9 cellular contexts compared by ENCODE assay signal in genomic region chr17:44759096-44759915, GRCh38. TPM values are rescaled to one million over a fixed set of nuclear protein-coding genes. Genes with fewer than 3 reads are reported as not detected.
DNase-seq lines count a peak whose midpoint lies in the region; ATAC-seq, FAIRE-seq and TF ChIP-seq lines count a peak whose summit lies in the region.
"Had no signal": no experiment of that assay in that cellular context is flagged by ENCODE, and none has a peak within 500 bp of the region (broad histone marks: within the 10 kb centered on the region; RNA-seq: fewer than 3 reads in every experiment).

No MANE protein-coding gene starts in this region.

- CTCF ChIA-PET in K562 (lab: Yijun Ruan, JAX; ENCODE audit: low intra/inter-chr PET ratio), result no interaction called here

- no peak overlapping the region for H3K27ac ChIP-seq in K562 (ENCODE audit: extremely low read depth, low read depth, low read length)

- ATAC-seq in activated naive CD8-positive, alpha-beta T cell treated with anti-CD3 and anti-CD28 coated beads, Interleukin-2, amount 50 U/mL, for 24 hours, result no peak
- ATAC-seq in K562 (peak; percentile 32), GM18498 (IDR thresholded peaks at IDR 0.05; ENCODE audit: unreplicated experiment) (no peak)

- TF ChIP-seq RAD21 in K562 (CRISPR knock-in tag; conservative IDR thresholded peaks at IDR 0.05 in 1 of 2, IDR thresholded peaks at IDR 0.05 in 1 of 2), result no peak

- no peak for TF ChIP-seq CTCF in K562 (IDR thresholded peaks at IDR 0.05 in 2 of 3, conservative IDR thresholded peaks at IDR 0.05 in 1 of 3; ENCODE audit: insufficient read depth in 2 of 3, low read depth in 1 of 3, low read length in 3 of 3)

- peaks cover 45% of the 10 kb centered on the region for H3K27me3 Mint-ChIP-seq in activated naive CD8-positive, alpha-beta T cell treated with anti-CD3 and anti-CD28 coated beads for 36 hours
- H3K27me3 Mint-ChIP-seq in activated naive CD8-positive, alpha-beta T cell treated with anti-CD3 and anti-CD28 coated beads, Interleukin-2, amount 50 U/mL, for 24 hours, result peaks cover 30% of the 10 kb centered on the region

- no peaks in the 10 kb centered on the region for H3K79me2 ChIP-seq in K562 (ENCODE audit: control insufficient read depth, insufficient read depth, low read length)

- BruUV-seq in K562 (replicated peaks; lab: Mats Ljungman, UMichigan), result no TSS peak

- H3K9me3 ChIP-seq in K562 (replicated peaks; ENCODE audit: control insufficient read depth, insufficient read depth, low read depth, low read length), result no peaks in the 10 kb centered on the region

- TF ChIP-seq POLR2A in K562 (conservative IDR thresholded peaks at IDR 0.05), result no peak

- intact Hi-C loops in K562 (cut with micrococcal nuclease), result no loop called here

- H3K4me2 ChIP-seq in K562 (ENCODE audit: insufficient read depth, low read length), result peak overlapping the region; percentile 21; the same call in 1 of the 2 replicates

- no peak overlapping the region for H2AFZ ChIP-seq in K562 (ENCODE audit: low read depth, low read length)

- H3K27ac Mint-ChIP-seq in activated naive CD8-positive, alpha-beta T cell treated with anti-CD3 and anti-CD28 coated beads for 36 hours, result no peak overlapping the region
- H3K27ac Mint-ChIP-seq in activated naive CD8-positive, alpha-beta T cell treated with anti-CD3 and anti-CD28 coated beads, Interleukin-2, amount 50 U/mL, for 24 hours, result no peak overlapping the region

- no peak overlapping the region for H3K4me3 ChIP-seq in K562

- in situ Hi-C loops in K562 (cut with MboI), result no loop called here

- 5% methylated on average over 15 of the region's 58 CpGs for WGBS in K562 (ENCODE audit: insufficient coverage, low coverage, missing lambda C conversion rate)

- H3K4me3 Mint-ChIP-seq in activated naive CD8-positive, alpha-beta T cell treated with anti-CD3 and anti-CD28 coated beads for 36 hours, result peak overlapping the region; percentile 18
- H3K4me3 Mint-ChIP-seq in activated naive CD8-positive, alpha-beta T cell treated with anti-CD3 and anti-CD28 coated beads, Interleukin-2, amount 50 U/mL, for 24 hours, result no peak overlapping the region

- no peaks in the 10 kb centered on the region for H3K36me3 Mint-ChIP-seq in activated naive CD8-positive, alpha-beta T cell treated with anti-CD3 and anti-CD28 coated beads for 36 hours
- H3K36me3 Mint-ChIP-seq in activated naive CD8-positive, alpha-beta T cell treated with anti-CD3 and anti-CD28 coated beads, Interleukin-2, amount 50 U/mL, for 24 hours (ENCODE audit: low read depth), result no peaks in the 10 kb centered on the region
- H3K36me3 Mint-ChIP-seq: IgD-negative memory B cell had no signal

- H3K9me3 Mint-ChIP-seq in activated naive CD8-positive, alpha-beta T cell treated with anti-CD3 and anti-CD28 coated beads for 36 hours, result no peaks in the 10 kb centered on the region
- H3K9me3 Mint-ChIP-seq in activated naive CD8-positive, alpha-beta T cell treated with anti-CD3 and anti-CD28 coated beads, Interleukin-2, amount 50 U/mL, for 24 hours, result no peaks in the 10 kb centered on the region
- H3K9me3 Mint-ChIP-seq: IgD-negative memory B cell had no signal

- peaks cover 10% of the 10 kb centered on the region; the same call in 1 of the 2 replicates for H4K20me1 ChIP-seq in K562 (replicated peaks; ENCODE audit: control insufficient read depth, insufficient read depth, low read length)

- POLR2A ChIA-PET in K562 (lab: Yijun Ruan, JAX), result interaction anchor here (0.6 to 0.7 kb wide), 2 partner anchors 10 to 19 kb away, joined by 3 read pairs; no protein-coding TSS in a partner anchor

- no peak for TF ChIP-seq EP300 in K562 (IDR thresholded peaks at IDR 0.05; ENCODE audit: low read length)

- H3K4me1 Mint-ChIP-seq in activated naive CD8-positive, alpha-beta T cell treated with anti-CD3 and anti-CD28 coated beads for 36 hours, result no peaks in the 10 kb centered on the region
- H3K4me1 Mint-ChIP-seq in activated naive CD8-positive, alpha-beta T cell treated with anti-CD3 and anti-CD28 coated beads, Interleukin-2, amount 50 U/mL, for 24 hours, result no peaks in the 10 kb centered on the region

- H3K4me1 ChIP-seq in K562 (replicated peaks in 1 of 2; ENCODE audit: control insufficient read depth in 2 of 2, insufficient read depth in 2 of 2, low read length in 2 of 2), result peaks cover 0 to 15% of the 10 kb centered on the region in 2 experiments; a peak in 2 of 5 replicates

- H3K27me3 ChIP-seq in K562 (ENCODE audit: control insufficient read depth in 2 of 2, insufficient read depth in 2 of 2, low read length in 2 of 2), result peaks cover 3 to 38% of the 10 kb centered on the region in 2 experiments; a peak in 3 of 5 replicates

- no peak for DNase-seq in activated naive CD8-positive, alpha-beta T cell treated with anti-CD3 and anti-CD28 coated beads for 36 hours
- DNase-seq in activated naive CD8-positive, alpha-beta T cell treated with anti-CD3 and anti-CD28 coated beads, Interleukin-2, amount 50 U/mL, for 24 hours, result no peak
- DNase-seq in K562 (ENCODE audit: extremely low read depth in 1 of 4, low spot score in 3 of 4) (peak in 3 of 4 experiments; percentile 27 to 42 (median 39)), left kidney (ENCODE audit: low read depth, low spot score) (peak; percentile 57), urothelium cell line (ENCODE audit: low spot score) (peak; percentile 37), COR-L47 (lab: John Stamatoyannopoulos, UW) (no peak), NCI-H510A (lab: John Stamatoyannopoulos, UW) (no peak)

- no peaks in the 10 kb centered on the region for H3K9me1 ChIP-seq in K562 (ENCODE audit: control insufficient read depth, insufficient read depth, low read length)

- H3K9ac ChIP-seq in K562 (ENCODE audit: insufficient read depth in 1 of 2, low read depth in 2 of 2, low read length in 2 of 2), result peak overlapping the region in 1 of 2 experiments; percentile 82; a peak in 2 of 4 replicates

- FAIRE-seq in K562 (lab: Jason Lieb, UNC) (no peak), urothelium cell line (lab: Jason Lieb, UNC) (peak; percentile 74)

- H3K36me3 ChIP-seq in K562 (ENCODE audit: control insufficient read depth, insufficient read depth, low read length), result no peaks in the 10 kb centered on the region

TF ChIP-seq in K562, 482 proteins besides CTCF, POLR2A, EP300 and RAD21 (continues in another document):
- 0 out of 2 replicates have a peak, but pooled peaks have one; percentile 38 for TF ChIP-seq MAX (CRISPR knock-in tag; IDR thresholded peaks at IDR 0.05)

RNA-seq across cellular contexts. Expression of gene ADAM11, which starts 0.5 kb away (rescaled TPM):
- total RNA-seq in activated naive CD8-positive, alpha-beta T cell treated with anti-CD3 and anti-CD28 coated beads for 36 hours, result under 1 TPM; 0.10 TPM
- total RNA-seq in K562 (2011; cell fraction: chromatin; rRNA removed; ENCODE audit: low replicate concordance), result 1.0 and 1.4 TPM in 2 replicates
- 1.6 and 2.0 TPM in 2 replicates for total RNA-seq in K562 (2011; cell fraction: nucleolus; rRNA removed)
- 0.22 and 0.76 TPM in 2 replicates for total RNA-seq in K562 (2011; cell fraction: nucleoplasm; rRNA removed)
- total RNA-seq in K562 (2014; rRNA removed) (0.14 and 0.41 TPM in 2 replicates), K562 (2014; rRNA removed; fragmentation: Illumina TruSeq; extraction: Trizol) (not detected in 2 replicates), K562 (2015; rRNA removed; fragmentation: Illumina TruSeq; extraction: Trizol) (0.04 TPM in 2 replicates), K562 (2021) (0.18 and 0.31 TPM in 2 replicates)
- polyA plus RNA-seq in K562 (2011; rRNA removed) (0.15 and 0.23 TPM in 2 replicates), K562 (2014; fragmentation: Illumina TruSeq; extraction: Trizol) (0.08 and 0.10 TPM in 2 replicates), K562 (2014; fragmentation: Nextera tagmentation; extraction: Ambion mirVana) (under 1 TPM in 1 of 2 experiments, not detected in 1; 0.01 TPM), K562 (2014; rRNA removed) (0.17 and 0.84 TPM in 2 replicates)
- polyA plus RNA-seq in K562 (2011; cell fraction: cytosol; rRNA removed), result 0.13 and 0.16 TPM in 2 replicates
- polyA plus RNA-seq in K562 (2011; cell fraction: nucleus; rRNA removed), result 1.7 and 1.8 TPM in 2 replicates
- polyA plus RNA-seq in K562 (2012), result 0.22 and 0.30 TPM in 2 replicates
- polyA minus RNA-seq in K562 (2011; rRNA and poly(A)+ RNA removed), result 0.06 and 0.39 TPM in 2 replicates
- polyA minus RNA-seq in K562 (2011; cell fraction: cytosol; rRNA and poly(A)+ RNA removed), result not detected in 2 replicates
- 0.27 and 0.44 TPM in 2 replicates for polyA minus RNA-seq in K562 (2011; cell fraction: nucleus; rRNA and poly(A)+ RNA removed)
- polyA plus RNA-seq: IgD-negative memory B cell had no signal

RNA-seq across cellular contexts. Expression of gene DBF4B, which starts 50.8 kb away (rescaled TPM):
- 10 to 100 TPM; 21.9 to 24.6 TPM for total RNA-seq in activated naive CD8-positive, alpha-beta T cell treated with anti-CD3 and anti-CD28 coated beads for 36 hours
- total RNA-seq in K562 (2011; cell fraction: chromatin; rRNA removed; ENCODE audit: low replicate concordance), result 70.0 and 132 TPM in 2 replicates
- 61.5 and 66.2 TPM in 2 replicates for total RNA-seq in K562 (2011; cell fraction: nucleolus; rRNA removed)
- total RNA-seq in K562 (2011; cell fraction: nucleoplasm; rRNA removed), result 79.9 and 98.9 TPM in 2 replicates
- total RNA-seq in K562 (2014; rRNA removed), result 13.0 and 13.7 TPM in 2 replicates
- total RNA-seq in K562 (2014; rRNA removed; fragmentation: Illumina TruSeq; extraction: Trizol), result 12.3 and 12.5 TPM in 2 replicates
- total RNA-seq in K562 (2015; rRNA removed; fragmentation: Illumina TruSeq; extraction: Trizol), result 11.8 and 14.6 TPM in 2 replicates
- 24.0 and 26.9 TPM in 2 replicates for total RNA-seq in K562 (2021)
- polyA plus RNA-seq in K562 (2011; rRNA removed), result 21.8 and 26.8 TPM in 2 replicates
- 15.8 and 20.4 TPM in 2 replicates for polyA plus RNA-seq in K562 (2011; cell fraction: cytosol; rRNA removed)
- polyA plus RNA-seq in K562 (2011; cell fraction: nucleus; rRNA removed), result 47.2 and 70.7 TPM in 2 replicates
- polyA plus RNA-seq in K562 (2012), result 16.1 and 24.5 TPM in 2 replicates
- 26.6 and 27.4 TPM in 2 replicates for polyA plus RNA-seq in K562 (2014; fragmentation: Illumina TruSeq; extraction: Trizol)
- 1 to 10 TPM; 2.5 to 2.9 TPM for polyA plus RNA-seq in K562 (2014; fragmentation: Nextera tagmentation; extraction: Ambion mirVana)
- 20.4 and 21.7 TPM in 2 replicates for polyA plus RNA-seq in K562 (2014; rRNA removed)
- 13.6 and 14.5 TPM in 2 replicates for polyA minus RNA-seq in K562 (2011; rRNA and poly(A)+ RNA removed)
- polyA minus RNA-seq in K562 (2011; cell fraction: cytosol; rRNA and poly(A)+ RNA removed), result 9.8 and 13.2 TPM in 2 replicates
- polyA minus RNA-seq in K562 (2011; cell fraction: nucleus; rRNA and poly(A)+ RNA removed), result 11.0 and 11.4 TPM in 2 replicates

Comparison
In these comparisons a context has a peak if more than half of its experiments do, and no peak if none do; other contexts are left out.
1. DNase-seq: peak in K562 (3 of 4), left kidney (single experiment) and urothelium cell line (single experiment); none in activated naive CD8-positive, alpha-beta T cell treated with anti-CD3 and anti-CD28 coated beads for 36 hours (single experiment), activated naive CD8-positive, alpha-beta T cell treated with anti-CD3 and anti-CD28 coated beads, Interleukin-2, amount 50 U/mL, for 24 hours (single experiment), COR-L47 (single experiment) and NCI-H510A (single experiment).